In genomic region chr5:177427919-177428573, GRCh38 we compare ENCODE assay signal across 1 cellular context.
TF ChIP-seq lines count a peak whose summit lies in the region.

No MANE protein-coding gene starts in this region.

TF ChIP-seq in K562, 482 proteins besides CTCF, POLR2A, EP300 and RAD21 (continued from another document):
- TF ChIP-seq ZNF407 (IDR thresholded peaks at IDR 0.05; ENCODE audit: low read depth): no peak
- TF ChIP-seq ZNF695 (CRISPR knock-in tag; IDR thresholded peaks at IDR 0.05): no peak
- no peak for TF ChIP-seq BRD4 (IDR thresholded peaks at IDR 0.05)
- no peak for TF ChIP-seq ZFPM2 (CRISPR knock-in tag; IDR thresholded peaks at IDR 0.05)
- TF ChIP-seq CHCHD3 (CRISPR knock-in tag; IDR thresholded peaks at IDR 0.05): no peak
- no peak for TF ChIP-seq RHOXF2B (CRISPR knock-in tag; conservative IDR thresholded peaks at IDR 0.05)
- TF ChIP-seq ZNF699 (CRISPR knock-in tag; IDR thresholded peaks at IDR 0.05; ENCODE audit: insufficient replicate concordance): no peak
- TF ChIP-seq MLX (CRISPR knock-in tag; conservative IDR thresholded peaks at IDR 0.05): 0 out of 4 replicates have a peak, but pooled peaks of 1 of the 2 experiments have one; percentile 43
- TF ChIP-seq SUPT5H (IDR thresholded peaks at IDR 0.05): no peak
- no peak for TF ChIP-seq ZNF57 (CRISPR knock-in tag; IDR thresholded peaks at IDR 0.05)
- TF ChIP-seq RREB1 (CRISPR knock-in tag; IDR thresholded peaks at IDR 0.05): no peak
